Comparison of ENCODE assay signal across 1 cellular context in genomic region chr1:234975122-234975940, GRCh38.
TF ChIP-seq lines count a peak whose summit lies in the region.

No MANE protein-coding gene starts in this region.

TF ChIP-seq in HEK293, 187 proteins besides CTCF, POLR2A, EP300 and RAD21 (continued from another document and continues in another):
- no peak for TF ChIP-seq KLF7 (tag by site-specific recombination; IDR thresholded peaks at IDR 0.05; ENCODE audit: borderline replicate concordance)
- TF ChIP-seq ZNF398 (tag by site-specific recombination; IDR thresholded peaks at IDR 0.05) = peak; percentile 81
- peak; percentile 81 for TF ChIP-seq ZNF600 (tag by site-specific recombination; IDR thresholded peaks at IDR 0.05)
- peak; percentile 93 for TF ChIP-seq ZNF843 (tag by site-specific recombination; IDR thresholded peaks at IDR 0.05)
- peak; percentile 98 for TF ChIP-seq ZNF24 (tag by site-specific recombination; IDR thresholded peaks at IDR 0.05)
- TF ChIP-seq KLF17 (tag by site-specific recombination; IDR thresholded peaks at IDR 0.05) = peak; percentile 70; the same call in 1 of the 2 replicates
- TF ChIP-seq ZNF560 (tag by site-specific recombination; IDR thresholded peaks at IDR 0.05; ENCODE audit: borderline replicate concordance) = no peak
- TF ChIP-seq GLI4 (tag by site-specific recombination; IDR thresholded peaks at IDR 0.05) = no peak
- TF ChIP-seq ZNF645 (tag by site-specific recombination; IDR thresholded peaks at IDR 0.05) = peak; percentile 80; the same call in 1 of the 2 replicates
- peak; percentile 90 for TF ChIP-seq TRIM28 (IDR thresholded peaks at IDR 0.05; ENCODE audit: borderline replicate concordance, low read length)
- 0 out of 2 replicates have a peak, but pooled peaks have one; percentile 26 for TF ChIP-seq GLIS1 (tag by site-specific recombination; IDR thresholded peaks at IDR 0.05)
- TF ChIP-seq REPIN1 (tag by site-specific recombination; IDR thresholded peaks at IDR 0.05; ENCODE audit: low read depth) = no peak
- no peak for TF ChIP-seq ZNF776 (tag by site-specific recombination; IDR thresholded peaks at IDR 0.05; ENCODE audit: borderline replicate concordance)
- peak; percentile 99 for TF ChIP-seq ZNF10 (tag by site-specific recombination; IDR thresholded peaks at IDR 0.05)
- peak; percentile 46; the same call in 1 of the 2 replicates for TF ChIP-seq ZNF449 (tag by site-specific recombination; IDR thresholded peaks at IDR 0.05)
- no peak for TF ChIP-seq ZNF585B (tag by site-specific recombination; IDR thresholded peaks at IDR 0.05)
- TF ChIP-seq, protein P1, sequence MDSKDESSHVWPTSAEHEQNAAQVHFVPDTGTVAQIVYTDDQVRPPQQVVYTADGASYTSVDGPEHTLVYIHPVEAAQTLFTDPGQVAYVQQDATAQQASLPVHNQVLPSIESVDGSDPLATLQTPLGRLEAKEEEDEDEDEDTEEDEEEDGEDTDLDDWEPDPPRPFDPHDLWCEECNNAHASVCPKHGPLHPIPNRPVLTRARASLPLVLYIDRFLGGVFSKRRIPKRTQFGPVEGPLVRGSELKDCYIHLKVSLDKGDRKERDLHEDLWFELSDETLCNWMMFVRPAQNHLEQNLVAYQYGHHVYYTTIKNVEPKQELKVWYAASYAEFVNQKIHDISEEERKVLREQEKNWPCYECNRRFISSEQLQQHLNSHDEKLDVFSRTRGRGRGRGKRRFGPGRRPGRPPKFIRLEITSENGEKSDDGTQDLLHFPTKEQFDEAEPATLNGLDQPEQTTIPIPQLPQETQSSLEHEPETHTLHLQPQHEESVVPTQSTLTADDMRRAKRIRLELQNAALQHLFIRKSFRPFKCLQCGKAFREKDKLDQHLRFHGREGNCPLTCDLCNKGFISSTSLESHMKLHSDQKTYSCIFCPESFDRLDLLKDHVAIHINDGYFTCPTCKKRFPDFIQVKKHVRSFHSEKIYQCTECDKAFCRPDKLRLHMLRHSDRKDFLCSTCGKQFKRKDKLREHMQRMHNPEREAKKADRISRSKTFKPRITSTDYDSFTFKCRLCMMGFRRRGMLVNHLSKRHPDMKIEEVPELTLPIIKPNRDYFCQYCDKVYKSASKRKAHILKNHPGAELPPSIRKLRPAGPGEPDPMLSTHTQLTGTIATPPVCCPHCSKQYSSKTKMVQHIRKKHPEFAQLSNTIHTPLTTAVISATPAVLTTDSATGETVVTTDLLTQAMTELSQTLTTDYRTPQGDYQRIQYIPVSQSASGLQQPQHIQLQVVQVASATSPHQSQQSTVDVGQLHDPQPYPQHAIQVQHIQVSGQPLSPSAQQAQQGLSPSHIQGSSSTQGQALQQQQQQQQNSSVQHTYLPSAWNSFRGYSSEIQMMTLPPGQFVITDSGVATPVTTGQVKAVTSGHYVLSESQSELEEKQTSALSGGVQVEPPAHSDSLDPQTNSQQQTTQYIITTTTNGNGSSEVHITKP (tag by site-specific recombination; IDR thresholded peaks at IDR 0.05) = peak; percentile 75
- TF ChIP-seq ZNF169 (tag by site-specific recombination; IDR thresholded peaks at IDR 0.05) = no peak
- TF ChIP-seq ZNF677 (tag by site-specific recombination; IDR thresholded peaks at IDR 0.05) = no peak
- peak; percentile 45; the same call in 1 of the 2 replicates for TF ChIP-seq GLIS2 (tag by site-specific recombination; IDR thresholded peaks at IDR 0.05)
- no peak for TF ChIP-seq ZBTB8A (tag by site-specific recombination; IDR thresholded peaks at IDR 0.05)
- TF ChIP-seq, protein P2, sequence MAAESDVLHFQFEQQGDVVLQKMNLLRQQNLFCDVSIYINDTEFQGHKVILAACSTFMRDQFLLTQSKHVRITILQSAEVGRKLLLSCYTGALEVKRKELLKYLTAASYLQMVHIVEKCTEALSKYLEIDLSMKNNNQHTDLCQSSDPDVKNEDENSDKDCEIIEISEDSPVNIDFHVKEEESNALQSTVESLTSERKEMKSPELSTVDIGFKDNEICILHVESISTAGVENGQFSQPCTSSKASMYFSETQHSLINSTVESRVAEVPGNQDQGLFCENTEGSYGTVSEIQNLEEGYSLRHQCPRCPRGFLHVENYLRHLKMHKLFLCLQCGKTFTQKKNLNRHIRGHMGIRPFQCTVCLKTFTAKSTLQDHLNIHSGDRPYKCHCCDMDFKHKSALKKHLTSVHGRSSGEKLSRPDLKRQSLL (tag by site-specific recombination; IDR thresholded peaks at IDR 0.05) = no peak
- TF ChIP-seq, protein P3, sequence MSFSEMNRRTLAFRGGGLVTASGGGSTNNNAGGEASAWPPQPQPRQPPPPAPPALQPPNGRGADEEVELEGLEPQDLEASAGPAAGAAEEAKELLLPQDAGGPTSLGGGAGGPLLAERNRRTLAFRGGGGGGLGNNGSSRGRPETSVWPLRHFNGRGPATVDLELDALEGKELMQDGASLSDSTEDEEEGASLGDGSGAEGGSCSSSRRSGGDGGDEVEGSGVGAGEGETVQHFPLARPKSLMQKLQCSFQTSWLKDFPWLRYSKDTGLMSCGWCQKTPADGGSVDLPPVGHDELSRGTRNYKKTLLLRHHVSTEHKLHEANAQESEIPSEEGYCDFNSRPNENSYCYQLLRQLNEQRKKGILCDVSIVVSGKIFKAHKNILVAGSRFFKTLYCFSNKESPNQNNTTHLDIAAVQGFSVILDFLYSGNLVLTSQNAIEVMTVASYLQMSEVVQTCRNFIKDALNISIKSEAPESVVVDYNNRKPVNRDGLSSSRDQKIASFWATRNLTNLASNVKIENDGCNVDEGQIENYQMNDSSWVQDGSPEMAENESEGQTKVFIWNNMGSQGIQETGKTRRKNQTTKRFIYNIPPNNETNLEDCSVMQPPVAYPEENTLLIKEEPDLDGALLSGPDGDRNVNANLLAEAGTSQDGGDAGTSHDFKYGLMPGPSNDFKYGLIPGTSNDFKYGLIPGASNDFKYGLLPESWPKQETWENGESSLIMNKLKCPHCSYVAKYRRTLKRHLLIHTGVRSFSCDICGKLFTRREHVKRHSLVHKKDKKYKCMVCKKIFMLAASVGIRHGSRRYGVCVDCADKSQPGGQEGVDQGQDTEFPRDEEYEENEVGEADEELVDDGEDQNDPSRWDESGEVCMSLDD (tag by site-specific recombination; IDR thresholded peaks at IDR 0.05) = peak; percentile 19; the same call in 1 of the 2 replicates
- TF ChIP-seq ZNF394 (tag by site-specific recombination; IDR thresholded peaks at IDR 0.05; ENCODE audit: borderline replicate concordance) = peak; percentile 65
- TF ChIP-seq HOXA7 (CRISPR knock-in tag; IDR thresholded peaks at IDR 0.05; ENCODE audit: borderline replicate concordance) = no peak
- TF ChIP-seq ZNF629 (tag by site-specific recombination; IDR thresholded peaks at IDR 0.05) = peak; percentile 96
- peak; percentile 13; the same call in 1 of the 2 replicates for TF ChIP-seq ZBTB20 (tag by site-specific recombination; IDR thresholded peaks at IDR 0.05)
- TF ChIP-seq SP7 (tag by site-specific recombination; IDR thresholded peaks at IDR 0.05) = peak; percentile 99
- peak; percentile 75 for TF ChIP-seq ZNF335 (tag by site-specific recombination; conservative IDR thresholded peaks at IDR 0.05)
- peak; percentile 81; the same call in 1 of the 2 replicates for TF ChIP-seq ZNF488 (tag by site-specific recombination; IDR thresholded peaks at IDR 0.05)
- no peak for TF ChIP-seq SALL2 (tag by site-specific recombination; IDR thresholded peaks at IDR 0.05; ENCODE audit: borderline replicate concordance)
- peak; percentile 93 for TF ChIP-seq TCF7L2 (IDR thresholded peaks at IDR 0.05; ENCODE audit: borderline replicate concordance, low read depth, low read length)
- TF ChIP-seq, protein P4, sequence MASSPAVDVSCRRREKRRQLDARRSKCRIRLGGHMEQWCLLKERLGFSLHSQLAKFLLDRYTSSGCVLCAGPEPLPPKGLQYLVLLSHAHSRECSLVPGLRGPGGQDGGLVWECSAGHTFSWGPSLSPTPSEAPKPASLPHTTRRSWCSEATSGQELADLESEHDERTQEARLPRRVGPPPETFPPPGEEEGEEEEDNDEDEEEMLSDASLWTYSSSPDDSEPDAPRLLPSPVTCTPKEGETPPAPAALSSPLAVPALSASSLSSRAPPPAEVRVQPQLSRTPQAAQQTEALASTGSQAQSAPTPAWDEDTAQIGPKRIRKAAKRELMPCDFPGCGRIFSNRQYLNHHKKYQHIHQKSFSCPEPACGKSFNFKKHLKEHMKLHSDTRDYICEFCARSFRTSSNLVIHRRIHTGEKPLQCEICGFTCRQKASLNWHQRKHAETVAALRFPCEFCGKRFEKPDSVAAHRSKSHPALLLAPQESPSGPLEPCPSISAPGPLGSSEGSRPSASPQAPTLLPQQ (tag by site-specific recombination; IDR thresholded peaks at IDR 0.05) = peak; percentile 95
- TF ChIP-seq, protein P5, sequence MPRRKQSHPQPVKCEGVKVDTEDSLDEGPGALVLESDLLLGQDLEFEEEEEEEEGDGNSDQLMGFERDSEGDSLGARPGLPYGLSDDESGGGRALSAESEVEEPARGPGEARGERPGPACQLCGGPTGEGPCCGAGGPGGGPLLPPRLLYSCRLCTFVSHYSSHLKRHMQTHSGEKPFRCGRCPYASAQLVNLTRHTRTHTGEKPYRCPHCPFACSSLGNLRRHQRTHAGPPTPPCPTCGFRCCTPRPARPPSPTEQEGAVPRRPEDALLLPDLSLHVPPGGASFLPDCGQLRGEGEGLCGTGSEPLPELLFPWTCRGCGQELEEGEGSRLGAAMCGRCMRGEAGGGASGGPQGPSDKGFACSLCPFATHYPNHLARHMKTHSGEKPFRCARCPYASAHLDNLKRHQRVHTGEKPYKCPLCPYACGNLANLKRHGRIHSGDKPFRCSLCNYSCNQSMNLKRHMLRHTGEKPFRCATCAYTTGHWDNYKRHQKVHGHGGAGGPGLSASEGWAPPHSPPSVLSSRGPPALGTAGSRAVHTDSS (tag by site-specific recombination; IDR thresholded peaks at IDR 0.05) = no peak
- TF ChIP-seq TSHZ1 (tag by site-specific recombination; IDR thresholded peaks at IDR 0.05; ENCODE audit: borderline replicate concordance) = peak; percentile 85
- no peak for TF ChIP-seq ZNF785 (tag by site-specific recombination; IDR thresholded peaks at IDR 0.05)
- peak; percentile 84 for TF ChIP-seq PRDM1 (tag by site-specific recombination; IDR thresholded peaks at IDR 0.05)
